14 cellular contexts compared by ENCODE assay signal in the genomic region with DNA sequence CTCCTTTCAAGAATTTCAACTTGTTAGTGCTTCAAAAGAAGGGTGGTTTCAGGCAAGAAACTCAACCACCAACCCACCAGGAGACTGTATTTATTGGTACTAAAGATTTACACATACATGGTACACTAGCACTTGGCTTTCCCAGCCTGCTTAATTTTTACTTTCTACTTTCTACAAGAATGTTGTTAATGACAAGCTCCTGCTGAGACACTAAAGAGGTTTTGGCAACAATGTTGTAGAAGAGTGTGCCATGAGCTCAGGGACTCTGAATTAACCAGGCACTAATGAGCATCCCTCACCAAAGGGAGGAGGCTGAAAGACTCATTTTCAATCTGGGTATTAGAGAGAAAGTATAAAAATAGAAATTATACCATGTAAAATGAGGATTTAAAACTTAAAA.
DNase-seq lines count a peak whose midpoint lies in the region; ATAC-seq and TF ChIP-seq lines count a peak whose summit lies in the region.
"Had no signal": no experiment of that assay in that cellular context is flagged by ENCODE, and none has a peak within 500 bp of the region (broad histone marks: within the 10 kb centered on the region; RNA-seq: fewer than 3 reads in every experiment).

No MANE protein-coding gene starts in this region.

- peaks cover 18% of the 10 kb centered on the region for H3K4me1 Mint-ChIP-seq in WTC11
- H3K4me1 Mint-ChIP-seq: B cell, IgD-negative memory B cell had no signal

- no peak overlapping the region for H2BK120ac ChIP-seq in mesendoderm (ENCODE audit: low read depth, low read length)

- H4K20me1 ChIP-seq in BLaER1 treated with 17β-estradiol and CSF1 and Interleukin-3, amounts not matched to agents 10 nM and 100 nM: no peaks in the 10 kb centered on the region
- no peaks in the 10 kb centered on the region for H4K20me1 ChIP-seq in PC-3 (ENCODE audit: low read length)

- peaks cover 0 to 9% (median 0%) of the 10 kb centered on the region in 11 experiments; a peak in 1 of 22 replicates for H3K9me3 ChIP-seq in BLaER1 treated with 17β-estradiol and CSF1 and Interleukin-3, amounts not matched to agents 10 nM and 100 nM (replicated peaks in 1 of 11)
- H3K9me3 ChIP-seq in HEK293 (ENCODE audit: control insufficient read depth, insufficient read depth, low read depth, low read length) (no peaks in the 10 kb centered on the region), PC-3 (ENCODE audit: low read length) (no peaks in the 10 kb centered on the region), gastroesophageal sphincter (peaks cover 0 to 12% (median 0%) of the 10 kb centered on the region in 3 donors)

- no peak overlapping the region for H2BK5ac ChIP-seq in mesendoderm (ENCODE audit: low read length)

- H2AFZ ChIP-seq in PC-3 (ENCODE audit: low read length): no peak overlapping the region

- no TSS peak for BruUV-seq in PC-3 (replicated peaks; lab: Mats Ljungman, UMichigan)

- H3K79me2 ChIP-seq in mesendoderm (ENCODE audit: control insufficient read depth, insufficient read depth, low read length) (no peaks in the 10 kb centered on the region), PC-3 (ENCODE audit: low read length) (no peaks in the 10 kb centered on the region)

- TF ChIP-seq EP300 in gastroesophageal sphincter (IDR thresholded peaks at IDR 0.05): no peak

- H3F3A ChIP-seq in PC-3 (ENCODE audit: low read length, unreplicated experiment): no peaks in the 10 kb centered on the region

- H3K4me3 Mint-ChIP-seq in WTC11: no peak overlapping the region
- H3K4me3 Mint-ChIP-seq: B cell; CD4-positive, alpha-beta T cell; IgD-negative memory B cell had no signal

- peaks cover 8% of the 10 kb centered on the region; the same call in 1 of the 2 replicates for H3K9me3 Mint-ChIP-seq in WTC11

- no peak overlapping the region for H4K8ac ChIP-seq in mesendoderm (ENCODE audit: low read depth, low read length)

- ATAC-seq in WTC11 (peak; percentile 47; the same call in 1 of the 2 replicates), PC-3 (no peak; the same call in 1 of the 2 replicates), gastroesophageal sphincter (no peak)

- no peaks in the 10 kb centered on the region for H3K9me2 ChIP-seq in PC-3 (replicated peaks; ENCODE audit: low read length)

- no peak overlapping the region for H2BK15ac ChIP-seq in mesendoderm (replicated peaks; ENCODE audit: low read depth)

- H4K5ac ChIP-seq in mesendoderm (ENCODE audit: low read length): no peak overlapping the region

- peak overlapping the region in 6 of 11 experiments; percentile 13 to 71 (median 46); a peak in 8 of 22 replicates for H3K4me2 ChIP-seq in BLaER1 treated with 17β-estradiol and CSF1 and Interleukin-3, amounts not matched to agents 10 nM and 100 nM
- H3K4me2 ChIP-seq in mesendoderm (ENCODE audit: low read length) (no peak overlapping the region), PC-3 (ENCODE audit: low read length) (no peak overlapping the region)

- H3K56ac ChIP-seq in mesendoderm (ENCODE audit: low read length): no peak overlapping the region

- H3K79me1 ChIP-seq in mesendoderm (ENCODE audit: low read length): no peaks in the 10 kb centered on the region

- intact Hi-C loops in PC-3 (cut with micrococcal nuclease): no loop called here

- DNase-seq in WTC11 (ENCODE audit: low spot score) (no peak), mesendoderm (peak; percentile 55), NCI-H2081 treated with DMSO at 0.1 percent for 48 hours (lab: John Stamatoyannopoulos, UW) (no peak), PC-3 (no peak)
- DNase-seq: CD4-positive, alpha-beta T cell; NCI-H1105 treated with DMSO at 0.1 percent for 48 hours; NCI-H1694 treated with DMSO at 0.1 percent for 48 hours; NCI-H510A; NCI-H82 had no signal

- no peaks in the 10 kb centered on the region for H3K36me3 Mint-ChIP-seq in WTC11

- H3K18ac ChIP-seq in mesendoderm (ENCODE audit: low read length): no peak overlapping the region

- TF ChIP-seq POLR2A in gastroesophageal sphincter (IDR thresholded peaks at IDR 0.05): no peak

- H3K36me3 ChIP-seq in BLaER1 treated with 17β-estradiol and CSF1 and Interleukin-3, amounts not matched to agents 10 nM and 100 nM: no peaks in the 10 kb centered on the region
- H3K36me3 ChIP-seq in HEK293 (ENCODE audit: control insufficient read depth in 2 of 2, insufficient read depth in 1 of 2, low read length in 2 of 2): no peaks in the 10 kb centered on the region
- no peaks in the 10 kb centered on the region for H3K36me3 ChIP-seq in mesendoderm (ENCODE audit: control insufficient read depth, insufficient read depth, low read length)
- H3K36me3 ChIP-seq in PC-3 (ENCODE audit: low read depth, low read length): no peaks in the 10 kb centered on the region
- H3K36me3 ChIP-seq in gastroesophageal sphincter: no peaks in the 10 kb centered on the region

- H3K27me3 ChIP-seq in BLaER1 treated with 17β-estradiol and CSF1 and Interleukin-3, amounts not matched to agents 10 nM and 100 nM: no peaks in the 10 kb centered on the region
- H3K27me3 ChIP-seq in mesendoderm (ENCODE audit: insufficient read depth, low read length, poor library complexity): no peaks in the 10 kb centered on the region
- no peaks in the 10 kb centered on the region for H3K27me3 ChIP-seq in PC-3 (ENCODE audit: low read length)
- H3K27me3 ChIP-seq in gastroesophageal sphincter: no peaks in the 10 kb centered on the region

- H3K4me1 ChIP-seq in BLaER1 treated with 17β-estradiol and CSF1 and Interleukin-3, amounts not matched to agents 10 nM and 100 nM: peaks cover 0 to 35% (median 11%) of the 10 kb centered on the region in 10 experiments; a peak in 11 of 20 replicates
- no peaks in the 10 kb centered on the region for H3K4me1 ChIP-seq in HEK293 (ENCODE audit: control insufficient read depth, insufficient read depth, low read length)
- H3K4me1 ChIP-seq in mesendoderm (ENCODE audit: control insufficient read depth, low read depth, low read length): peaks cover 2% of the 10 kb centered on the region
- peaks cover 14% of the 10 kb centered on the region; the same call in 1 of the 2 replicates for H3K4me1 ChIP-seq in PC-3 (ENCODE audit: insufficient read depth, low read length)
- no peaks in the 10 kb centered on the region for H3K4me1 ChIP-seq in gastroesophageal sphincter

- POLR2A ChIA-PET in HEK293 (lab: Yijun Ruan, JAX): no interaction called here
- POLR2A ChIA-PET in WTC11 (lab: Charles Lee): no interaction called here
- POLR2A ChIA-PET in PC-3 (lab: Charles Lee; ENCODE audit: unreplicated experiment): no interaction called here

- no peak overlapping the region for H2AK5ac ChIP-seq in mesendoderm (ENCODE audit: low read length)

- H3K23ac ChIP-seq in mesendoderm (ENCODE audit: low read length): no peak overlapping the region

- H3K4me3 ChIP-seq in BLaER1 treated with 17β-estradiol and CSF1 and Interleukin-3, amounts not matched to agents 10 nM and 100 nM: no peak overlapping the region
- H3K4me3 ChIP-seq in HEK293 (ENCODE audit: low read depth, low read length) (no peak overlapping the region), mesendoderm (ENCODE audit: low read length) (no peak overlapping the region), PC-3 (ENCODE audit: low read length) (no peak overlapping the region), gastroesophageal sphincter (no peak overlapping the region)

- no peak overlapping the region; the same call in 1 of the 2 replicates for H3K27ac Mint-ChIP-seq in WTC11
- H3K27ac Mint-ChIP-seq: B cell; CD4-positive, alpha-beta T cell; IgD-negative memory B cell had no signal

- TF ChIP-seq CTCF in HEK293 (tag by site-specific recombination; IDR thresholded peaks at IDR 0.05) (no peak), WTC11 (IDR thresholded peaks at IDR 0.05) (no peak), PC-3 (conservative IDR thresholded peaks at IDR 0.05; ENCODE audit: low read depth, low read length) (no peak), gastroesophageal sphincter (IDR thresholded peaks at IDR 0.05) (no peak)

- H3K27ac ChIP-seq in BLaER1 treated with 17β-estradiol and CSF1 and Interleukin-3, amounts not matched to agents 10 nM and 100 nM: peak overlapping the region in 3 of 11 experiments; percentile 19 to 47 (median 47); a peak in 2 of 22 replicates
- H3K27ac ChIP-seq in HEK293 (ENCODE audit: extremely low read depth, low read depth, low read length): no peak overlapping the region
- no peak overlapping the region for H3K27ac ChIP-seq in mesendoderm (ENCODE audit: low read depth, low read length)
- no peak overlapping the region for H3K27ac ChIP-seq in PC-3 (ENCODE audit: low read length)
- no peak overlapping the region for H3K27ac ChIP-seq in gastroesophageal sphincter

- CTCF ChIA-PET in HEK293 (lab: Yijun Ruan, JAX) (no interaction called here), WTC11 (lab: Charles Lee) (no interaction called here), PC-3 (lab: Charles Lee) (no interaction called here)

- H3K27me3 Mint-ChIP-seq in WTC11 (ENCODE audit: low read depth): no peaks in the 10 kb centered on the region
- H3K27me3 Mint-ChIP-seq: B cell; CD4-positive, alpha-beta T cell; IgD-negative memory B cell had no signal

- H3K4ac ChIP-seq in mesendoderm (ENCODE audit: low read depth, low read length): no peak overlapping the region

- no peak overlapping the region for H3K9ac ChIP-seq in BLaER1 treated with 17β-estradiol and CSF1 and Interleukin-3, amounts not matched to agents 10 nM and 100 nM
- H3K9ac ChIP-seq in mesendoderm (ENCODE audit: low read length) (no peak overlapping the region), PC-3 (ENCODE audit: low read length) (no peak overlapping the region)

TF ChIP-seq in WTC11, 78 proteins besides CTCF, POLR2A, EP300 and RAD21 (continues in another document):
- TF ChIP-seq FOXJ3 (CRISPR knock-in tag; IDR thresholded peaks at IDR 0.05; ENCODE audit: borderline replicate concordance) (no peak), IRF1 (CRISPR knock-in tag; IDR thresholded peaks at IDR 0.05) (no peak), CREM (CRISPR knock-in tag; IDR thresholded peaks at IDR 0.05) (no peak), E2F1 (CRISPR knock-in tag; IDR thresholded peaks at IDR 0.05) (no peak), HMGA2 (CRISPR knock-in tag; IDR thresholded peaks at IDR 0.05) (no peak), ESRRA (CRISPR knock-in tag; IDR thresholded peaks at IDR 0.05; ENCODE audit: borderline replicate concordance) (no peak)

Comparison
In these comparisons a context has a peak if more than half of its experiments do, and no peak if none do; other contexts are left out.
1. H3K4me2 ChIP-seq: peak in BLaER1 treated with 17β-estradiol and CSF1 and Interleukin-3, amounts not matched to agents 10 nM and 100 nM (6 of 11); none in mesendoderm (single experiment) and PC-3 (single experiment).